8 cellular contexts compared by ENCODE assay signal in the genomic region with DNA sequence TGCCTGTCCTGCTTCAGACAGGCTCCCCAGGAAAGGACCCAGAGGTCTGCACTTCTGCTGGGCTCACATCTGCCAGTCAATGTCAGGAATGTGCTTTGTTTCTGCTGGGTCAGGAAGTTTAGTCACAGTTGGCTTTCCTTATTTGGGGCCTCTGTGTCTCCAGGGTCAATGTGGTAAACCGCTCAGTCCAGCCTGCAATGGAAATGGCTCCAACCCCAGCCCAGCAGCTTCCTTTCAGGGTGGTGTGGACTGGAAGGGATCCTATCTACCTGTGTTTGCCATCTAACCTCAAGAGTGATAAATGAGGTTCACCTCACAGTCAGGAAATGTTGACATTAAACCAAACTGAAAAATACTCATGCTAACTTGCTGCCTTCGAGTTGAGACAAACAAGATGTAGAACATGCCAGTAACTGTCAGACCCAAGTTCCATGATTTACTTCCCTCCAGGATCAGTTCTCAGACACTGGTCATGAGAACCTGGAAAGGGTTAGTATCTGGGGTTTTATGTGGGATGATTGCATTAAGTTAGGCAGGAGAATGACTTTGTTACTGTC. TPM values are rescaled to one million over a fixed set of nuclear protein-coding genes. Genes with fewer than 3 reads are reported as not detected.
DNase-seq lines count a peak whose midpoint lies in the region; ATAC-seq and TF ChIP-seq lines count a peak whose summit lies in the region.

No MANE protein-coding gene starts in this region.

- no peaks in the 10 kb centered on the region for H3K9me3 ChIP-seq in naive thymus-derived CD4-positive, alpha-beta T cell (ENCODE audit: control insufficient read depth in 2 of 3, low read length in 3 of 3)

- intact Hi-C loops in naive thymus-derived CD4-positive, alpha-beta T cell (cut with micrococcal nuclease): loop anchor here (2.0 to 10.0 kb wide), 3 partner anchors 15 to 833 kb away; partner anchors contain the start of gene ERRFI1 (in 1 of the 2)

- TF ChIP-seq POLR2A in NB4 (IDR thresholded peaks at IDR 0.05; ENCODE audit: extremely low read depth, insufficient read length): no peak

- no peak overlapping the region for H3K27ac ChIP-seq in naive thymus-derived CD4-positive, alpha-beta T cell (ENCODE audit: low read depth, low read length)

- DNase-seq in Caki2 (ENCODE audit: low read depth): peak; percentile 48
- peak; percentile 91 for DNase-seq in NB4 (ENCODE audit: low read depth)
- DNase-seq in cardiac fibroblast (ENCODE audit: low read depth in 2 of 2): peak; percentile 82 to 92
- no peak for DNase-seq in naive thymus-derived CD4-positive, alpha-beta T cell
- DNase-seq in GM10266 (ENCODE audit: extremely low spot score): no peak
- no peak for DNase-seq in LoVo (ENCODE audit: low spot score)

- peaks cover 15 to 60% (median 15%) of the 10 kb centered on the region in 3 experiments for H3K36me3 ChIP-seq in naive thymus-derived CD4-positive, alpha-beta T cell (ENCODE audit: control insufficient read depth in 2 of 3, insufficient read depth in 3 of 3, low read length in 3 of 3)

- H3K9me3 Mint-ChIP-seq in naive thymus-derived CD4-positive, alpha-beta T cell: no peaks in the 10 kb centered on the region

- no peaks in the 10 kb centered on the region for H3K27me3 ChIP-seq in naive thymus-derived CD4-positive, alpha-beta T cell (ENCODE audit: control insufficient read depth in 2 of 2, insufficient read depth in 2 of 2, low read length in 2 of 2)

- peak overlapping the region in 1 of 10 donors; percentile 39 for H3K4me3 Mint-ChIP-seq in naive thymus-derived CD4-positive, alpha-beta T cell

- H3K4me1 Mint-ChIP-seq in naive thymus-derived CD4-positive, alpha-beta T cell: peaks cover 0 to 40% (median 10%) of the 10 kb centered on the region in 7 donors

- POLR2A ChIA-PET in naive thymus-derived CD4-positive, alpha-beta T cell (lab: Charles Lee): interaction anchor here (1.5 to 7.7 kb wide), 2 partner anchors 20 to 147 kb away, joined by 6 to 55 read pairs; partner anchors contain the start of gene ENO1

- H3K4me3 ChIP-seq in NB4 (ENCODE audit: low read depth, low read length) (no peak overlapping the region), cardiac fibroblast (replicated peaks in 1 of 2; ENCODE audit: low read depth in 2 of 2, low read length in 2 of 2) (no peak overlapping the region)
- no peak overlapping the region for H3K4me3 ChIP-seq in naive thymus-derived CD4-positive, alpha-beta T cell (ENCODE audit: low read length)

- TF ChIP-seq CTCF in NB4 (IDR thresholded peaks at IDR 0.05; ENCODE audit: low read depth, low read length): no peak
- no peak for TF ChIP-seq CTCF in cardiac fibroblast (IDR thresholded peaks at IDR 0.05; ENCODE audit: low read depth, low read length)
- TF ChIP-seq CTCF in GM10266 (IDR thresholded peaks at IDR 0.05; ENCODE audit: control insufficient read depth, insufficient read depth, low read depth, missing control alignments): no peak

- peak overlapping the region in 7 of 9 donors; percentile 19 to 81 (median 70) for H3K27ac Mint-ChIP-seq in naive thymus-derived CD4-positive, alpha-beta T cell

- in situ Hi-C loops in Caki2 (cut with HindIII; ENCODE audit: low pct_unique_long_range_greater_than_20kb, low sequenced_read_pairs): no loop called here

- H3K27me3 Mint-ChIP-seq in naive thymus-derived CD4-positive, alpha-beta T cell: no peaks in the 10 kb centered on the region

- peaks cover 8 to 47% (median 27%) of the 10 kb centered on the region in 5 donors for H3K36me3 Mint-ChIP-seq in naive thymus-derived CD4-positive, alpha-beta T cell

- ATAC-seq in naive thymus-derived CD4-positive, alpha-beta T cell: peak; percentile 43
- ATAC-seq in GM18519 (IDR thresholded peaks at IDR 0.05; ENCODE audit: low FRiP score, unreplicated experiment) (no peak), GM21529 (IDR thresholded peaks at IDR 0.05; ENCODE audit: unreplicated experiment) (no peak)

- CTCF ChIA-PET in naive thymus-derived CD4-positive, alpha-beta T cell (lab: Charles Lee): interaction anchor here (0.8 to 5.1 kb wide), 7 partner anchors 9 to 297 kb away, joined by 3 to 50 read pairs (median 6); partner anchors contain the start of gene ENO1

- no peaks in the 10 kb centered on the region for H3K4me1 ChIP-seq in naive thymus-derived CD4-positive, alpha-beta T cell (ENCODE audit: control insufficient read depth in 2 of 2, insufficient read depth in 2 of 2, low read length in 2 of 2)

RNA-seq across cellular contexts. Expression of gene ENO1, which starts 20.3 kb away (rescaled TPM):
- 3,891 and 4,382 TPM in 2 replicates for total RNA-seq in Caki2 (2014; rRNA removed; shearing (Covaris generic); ENCODE audit: low replicate concordance)
- 1,000 to 10,000 TPM in 1 of 5 experiments, 100 to 1,000 TPM in 4; 198 to 3,569 (median 264) TPM for total RNA-seq in naive thymus-derived CD4-positive, alpha-beta T cell
- polyA plus RNA-seq in naive thymus-derived CD4-positive, alpha-beta T cell: 1,000 to 10,000 TPM in 1 of 2 donors, 100 to 1,000 TPM in 1; 944 to 1,140 TPM

RNA-seq across cellular contexts. Expression of gene RERE, which starts 40.8 kb away (rescaled TPM):
- 9.8 and 38.6 TPM in 2 replicates for total RNA-seq in Caki2 (2014; rRNA removed; shearing (Covaris generic); ENCODE audit: low replicate concordance)
- total RNA-seq in naive thymus-derived CD4-positive, alpha-beta T cell: 100 to 1,000 TPM in 4 of 5 experiments, 10 to 100 TPM in 1; 75.6 to 114 (median 107) TPM
- polyA plus RNA-seq in naive thymus-derived CD4-positive, alpha-beta T cell: 1 to 10 TPM; 7.3 to 9.1 TPM

Comparison
In these comparisons a context has a peak if more than half of its experiments do, and no peak if none do; other contexts are left out.
1. DNase-seq: peak in Caki2 (single experiment), NB4 (single experiment) and cardiac fibroblast (2 of 2); none in naive thymus-derived CD4-positive, alpha-beta T cell (0 of 9), GM10266 (single experiment) and LoVo (single experiment).